ENCODE assay signal across 1 cellular context in the genomic region with DNA sequence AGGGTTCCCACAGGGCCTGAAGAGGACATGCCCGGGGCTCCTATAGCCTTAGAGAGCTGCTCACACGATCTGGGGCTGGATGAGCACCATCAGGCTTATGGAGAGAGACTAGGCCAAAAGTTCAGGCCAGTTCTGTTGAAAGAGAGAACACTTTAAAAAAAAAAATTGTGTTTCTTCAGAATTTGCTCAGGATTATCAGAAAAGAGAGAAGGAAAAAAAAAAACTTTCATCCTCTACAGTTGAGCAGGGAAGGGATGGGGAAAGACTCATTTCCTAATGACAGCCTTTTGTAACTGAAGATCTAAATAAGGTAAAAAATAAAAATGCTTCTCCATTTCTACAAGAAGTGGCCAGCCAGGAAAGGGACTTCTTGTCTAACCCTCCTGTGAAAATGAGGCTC.
TF ChIP-seq lines count a peak whose summit lies in the region.

No MANE protein-coding gene starts in this region.

TF ChIP-seq in endothelial cell of umbilical vein, 7 proteins besides CTCF, POLR2A, EP300 and RAD21 (continued from another document):
- TF ChIP-seq POLR2AphosphoS5 (IDR thresholded peaks at IDR 0.05; ENCODE audit: insufficient read depth, low read depth, low read length): no peak
